ENCODE assay signal across 20 cellular contexts in genomic region chr2:2456721-2457120, GRCh38.
DNase-seq lines count a peak whose midpoint lies in the region; ATAC-seq and TF ChIP-seq lines count a peak whose summit lies in the region.
"Had no signal": no experiment of that assay in that cellular context is flagged by ENCODE, and none has a peak within 500 bp of the region (broad histone marks: within the 10 kb centered on the region; RNA-seq: fewer than 3 reads in every experiment).

No MANE protein-coding gene starts in this region.

- TF ChIP-seq POLR2A in IMR-90 (IDR thresholded peaks at IDR 0.05; ENCODE audit: low read depth, low read length): no peak

- no peaks in the 10 kb centered on the region for H3K36me3 ChIP-seq in IMR-90 (ENCODE audit: control insufficient read depth, insufficient read depth, low read length)
- no peaks in the 10 kb centered on the region for H3K36me3 ChIP-seq in RWPE2 (ENCODE audit: low read depth)

- no TSS peak for BruUV-seq in IMR-90 (replicated peaks; lab: Mats Ljungman, UMichigan)

- no peak overlapping the region for H2BK15ac ChIP-seq in IMR-90 (ENCODE audit: low read depth, low read length)

- no peaks in the 10 kb centered on the region for H4K20me1 ChIP-seq in IMR-90 (ENCODE audit: insufficient read depth, low read length)

- WGBS in IMR-90 (ENCODE audit: extremely low coverage in 2 of 2, insufficient read length in 1 of 2), 2 experiments: 20% methylated on average over 1 of the region's 7 CpGs; no CpG with 5 or more reads in 1 of the 2 experiments

- no peak overlapping the region for H3K4me3 ChIP-seq in IMR-90 (ENCODE audit: insufficient read depth, low read depth, low read length)
- H3K4me3 ChIP-seq in RWPE2 (ENCODE audit: severe bottlenecking): no peak overlapping the region
- no peak overlapping the region for H3K4me3 ChIP-seq in fibroblast of mammary gland (ENCODE audit: control insufficient read depth, low read depth, low read length)
- H3K4me3 ChIP-seq: GM23338, PC-9 had no signal

- H3K79me1 ChIP-seq in IMR-90 (ENCODE audit: low read depth in 1 of 2, low read length in 2 of 2): no peaks in the 10 kb centered on the region

- no peak overlapping the region for H2BK20ac ChIP-seq in IMR-90 (ENCODE audit: low read depth, low read length)

- CTCF ChIA-PET in IMR-90 (lab: Yijun Ruan, JAX): no interaction called here

- no peak overlapping the region for H3K4ac ChIP-seq in IMR-90 (ENCODE audit: low read depth, low read length)

- dilution Hi-C loops in IMR-90 (cut with HindIII; ENCODE audit: low sequenced_read_pairs, unreplicated experiment): no loop called here

- POLR2A ChIA-PET in IMR-90 (lab: Charles Lee; ENCODE audit: unreplicated experiment): no interaction called here

- H4K8ac ChIP-seq in IMR-90 (ENCODE audit: low read depth in 2 of 2, low read length in 2 of 2): no peak overlapping the region

- no peak overlapping the region for H3K14ac ChIP-seq in IMR-90 (replicated peaks; ENCODE audit: low read depth, low read length)

- peak overlapping the region; percentile 42 for H2BK5ac ChIP-seq in IMR-90 (ENCODE audit: low read depth, low read length, poor library complexity, severe bottlenecking)

- no peak overlapping the region for H3K23ac ChIP-seq in IMR-90 (ENCODE audit: low read depth, low read length)

- intact Hi-C loops in IMR-90 (cut with micrococcal nuclease): no loop called here

- in situ Hi-C loops in IMR-90 (cut with MboI; ENCODE audit: low sequenced_read_pairs): no loop called here

- no peak overlapping the region for H3K9ac ChIP-seq in IMR-90 (ENCODE audit: low read depth, low read length)

- no peak overlapping the region for H4K91ac ChIP-seq in IMR-90 (ENCODE audit: insufficient read depth, low read depth, low read length)

- H3K9me3 ChIP-seq in IMR-90 (ENCODE audit: control insufficient read depth, insufficient read depth, low read length) (peaks cover 7% of the 10 kb centered on the region), RWPE2 (ENCODE audit: severe bottlenecking) (no peaks in the 10 kb centered on the region)
- H3K9me3 ChIP-seq: Caco-2 had no signal

- H2AFZ ChIP-seq in IMR-90 (replicated peaks; ENCODE audit: low read length, poor library complexity): no peak overlapping the region
- H2AFZ ChIP-seq: GM23338, PC-9 had no signal

- H3K4me1 ChIP-seq in IMR-90 (ENCODE audit: control insufficient read depth, insufficient read depth, low read length): no peaks in the 10 kb centered on the region
- H3K4me1 ChIP-seq in RWPE2 (ENCODE audit: insufficient read depth, poor library complexity, severe bottlenecking): no peaks in the 10 kb centered on the region
- H3K4me1 ChIP-seq: Caco-2 had no signal

- H2BK120ac ChIP-seq in IMR-90 (ENCODE audit: low read depth, low read length): no peak overlapping the region

- H3K56ac ChIP-seq in IMR-90 (ENCODE audit: extremely low read depth, insufficient read depth, low read length): no peak overlapping the region

- H3K4me2 ChIP-seq in IMR-90 (ENCODE audit: low read depth, low read length): no peak overlapping the region
- H3K4me2 ChIP-seq: GM23338, PC-9 had no signal

- no peak overlapping the region for H2AK5ac ChIP-seq in IMR-90 (ENCODE audit: low read depth, low read length)

- H3K27me3 ChIP-seq in IMR-90 (ENCODE audit: control insufficient read depth, insufficient read depth, low read length) (no peaks in the 10 kb centered on the region), RWPE2 (ENCODE audit: insufficient read depth, poor library complexity, severe bottlenecking) (no peaks in the 10 kb centered on the region)

- H3K27ac ChIP-seq in IMR-90 (ENCODE audit: insufficient read depth, low read length): no peak overlapping the region
- H3K27ac ChIP-seq in RWPE2 (ENCODE audit: poor library complexity, severe bottlenecking): no peak overlapping the region
- H3K27ac ChIP-seq: PC-9 had no signal

- ATAC-seq in IMR-90 (ENCODE audit: low read depth): no peak
- ATAC-seq in RWPE2 (ENCODE audit: low read depth): peak; percentile 75; the same call in 2 of the 3 replicates
- ATAC-seq: GM23338, HCT116, Right ventricle myocardium inferior had no signal

- H2AK9ac ChIP-seq in IMR-90 (replicated peaks; ENCODE audit: low read depth, low read length, poor library complexity): no peak overlapping the region

- H3K18ac ChIP-seq in IMR-90 (ENCODE audit: low read depth, low read length): no peak overlapping the region

- DNase-seq in IMR-90: peak; percentile 76
- DNase-seq in RWPE2 (ENCODE audit: low spot score): no peak
- peak; percentile 37 for DNase-seq in fibroblast of mammary gland (ENCODE audit: low read depth)
- no peak for DNase-seq in NK-92 treated with Interleukin-12 subunit alpha and Interleukin-12 subunit beta, amount 100 ng/mL, for 24 hours (lab: John Stamatoyannopoulos, UW)
- DNase-seq in DMS53 treated with DMSO at 0.1 percent for 48 hours (lab: John Stamatoyannopoulos, UW; ENCODE audit: unreplicated experiment): no peak
- DNase-seq in stimulated activated naive CD4-positive, alpha-beta T cell (lab: John Stamatoyannopoulos, UW): no peak
- no peak for DNase-seq in Kasumi-1 (lab: John Stamatoyannopoulos, UW)
- DNase-seq: ACHN; Caco-2; CD4-positive, CD25-positive, alpha-beta regulatory T cell; MV-4-11; NCI-H1417; NCI-H1930; NCI-H226; NCI-H524; PC-9; SW 1271 had no signal

- TF ChIP-seq CTCF in IMR-90 (conservative IDR thresholded peaks at IDR 0.05; ENCODE audit: low read depth, low read length) (no peak), RWPE2 (IDR thresholded peaks at IDR 0.05; ENCODE audit: poor library complexity, severe bottlenecking) (no peak), fibroblast of mammary gland (conservative IDR thresholded peaks at IDR 0.05; ENCODE audit: control insufficient read depth, insufficient read depth, low read depth, low read length) (no peak)

- no peaks in the 10 kb centered on the region for H3K9me1 ChIP-seq in IMR-90 (ENCODE audit: insufficient read depth, low read length)

- no peak for TF ChIP-seq RAD21 in IMR-90 (IDR thresholded peaks at IDR 0.05; ENCODE audit: low read length)

- no peak overlapping the region for H4K5ac ChIP-seq in IMR-90 (ENCODE audit: low read depth, low read length)

TF ChIP-seq in IMR-90, 13 proteins besides CTCF, POLR2A, EP300 and RAD21:
- TF ChIP-seq RFX5 (IDR thresholded peaks at IDR 0.05; ENCODE audit: low read depth, low read length) (no peak), MXI1 (IDR thresholded peaks at IDR 0.05; ENCODE audit: borderline replicate concordance, low read depth, low read length) (no peak), SMC3 (IDR thresholded peaks at IDR 0.05; ENCODE audit: low read depth, low read length) (no peak), RCOR1 (IDR thresholded peaks at IDR 0.05; ENCODE audit: insufficient replicate concordance, low read length) (no peak), CEBPB (IDR thresholded peaks at IDR 0.05; ENCODE audit: low read depth, low read length) (no peak), BHLHE40 (IDR thresholded peaks at IDR 0.05; ENCODE audit: low read depth, low read length) (no peak), ELK1 (IDR thresholded peaks at IDR 0.05; ENCODE audit: borderline replicate concordance, low read depth, low read length) (no peak), MAFK (IDR thresholded peaks at IDR 0.05; ENCODE audit: low read depth, low read length) (no peak)

Comparison
In these comparisons a context has a peak if more than half of its experiments do, and no peak if none do; other contexts are left out.
1. DNase-seq: peak in IMR-90 (single experiment) and fibroblast of mammary gland (single experiment); none in RWPE2 (single experiment), NK-92 treated with Interleukin-12 subunit alpha and Interleukin-12 subunit beta, amount 100 ng/mL, for 24 hours (single experiment), DMS53 treated with DMSO at 0.1 percent for 48 hours (single experiment), stimulated activated naive CD4-positive, alpha-beta T cell (0 of 6) and Kasumi-1 (0 of 2).